In the genomic region with DNA sequence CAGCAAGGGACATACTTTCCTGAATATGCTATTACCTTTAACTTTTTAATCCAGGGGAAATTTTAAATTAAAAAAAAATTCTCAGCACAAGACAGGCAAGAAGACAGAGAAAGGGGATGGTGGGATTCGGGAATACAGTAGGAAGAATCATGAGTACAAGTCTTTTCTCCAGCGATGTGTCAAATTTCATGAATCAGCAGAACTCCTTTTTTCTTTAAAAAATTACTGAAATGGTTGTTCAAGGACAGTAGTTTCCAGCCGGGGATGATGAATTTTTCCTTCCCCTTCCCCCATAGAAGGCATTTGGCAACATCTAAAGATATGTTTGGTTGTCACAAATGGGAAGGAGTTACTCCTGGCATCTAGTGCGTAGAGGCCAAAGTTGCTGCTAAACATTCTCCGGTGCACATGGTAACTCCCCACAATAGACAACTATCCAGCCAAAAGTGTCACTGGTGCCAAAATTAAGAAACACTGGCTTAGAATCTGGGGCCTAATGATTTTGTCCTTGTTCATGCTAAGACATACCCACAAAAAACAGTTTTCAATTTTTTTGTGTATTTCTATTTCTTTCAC, we compare ENCODE assay signal across 35 cellular contexts.
"Had no signal": no experiment of that assay in that cellular context is flagged by ENCODE, and none has a peak within 500 bp of the region (broad histone marks: within the 10 kb centered on the region; RNA-seq: fewer than 3 reads in every experiment).

No MANE protein-coding gene starts in this region.

- H3K36me3 ChIP-seq: adrenal gland, brain microvascular endothelial cell, breast epithelium had no signal

- H3K27me3 Mint-ChIP-seq: activated B cell treated with CpG ODN at 0.5 μM for 24 hours; activated CD4-positive, alpha-beta memory T cell treated with anti-CD3 and anti-CD28 coated beads for 36 hours; activated CD4-positive, alpha-beta T cell treated with anti-CD3 and anti-CD28 coated beads, Interleukin-2, amount 10 ng/mL, durations not matched to agents 24 days and 14 days; activated CD8-positive, alpha-beta T cell treated with anti-CD3 and anti-CD28 coated beads for 36 hours; activated naive CD8-positive, alpha-beta T cell treated with anti-CD3 and anti-CD28 coated beads for 36 hours; activated T-helper 17 cell treated with anti-CD3 and anti-CD28 coated beads, Interleukin-2, amount 50 U/mL, for 72 hours; T-cell; T-helper 17 cell had no signal

- H3K27ac Mint-ChIP-seq: activated B cell treated with CpG ODN at 0.5 μM for 24 hours; activated CD4-positive, alpha-beta memory T cell treated with anti-CD3 and anti-CD28 coated beads for 36 hours; activated CD4-positive, alpha-beta T cell treated with anti-CD3 and anti-CD28 coated beads, Interleukin-2, amount 10 ng/mL, durations not matched to agents 24 days and 14 days; activated CD8-positive, alpha-beta T cell treated with anti-CD3 and anti-CD28 coated beads for 36 hours; activated naive CD4-positive, alpha-beta T cell treated with anti-CD3 and anti-CD28 coated beads for 36 hours; activated naive CD4-positive, alpha-beta T cell treated with anti-CD3 and anti-CD28 coated beads, Interleukin-2, amount 50 U/mL, for 72 hours; activated naive CD8-positive, alpha-beta T cell treated with anti-CD3 and anti-CD28 coated beads for 36 hours; activated T-cell treated with anti-CD3 and anti-CD28 coated beads, Interleukin-2, amount 50 U/mL, for 72 hours; activated T-helper 1 cell treated with anti-CD3 and anti-CD28 coated beads, Interleukin-12 subunit alpha, Interleukin-12 subunit beta, Interleukin-2, Interleukin-4 antibody, amounts not matched to agents 30 ng/mL and 10 ng/mL and 1 ng/mL, durations not matched to agents 14 hours and 24 hours and 36 hours; activated T-helper 17 cell treated with anti-CD3 and anti-CD28 coated beads, Interleukin-2, amount 50 U/mL, for 72 hours; T-cell; T-helper 17 cell had no signal

- H3K4me1 Mint-ChIP-seq: activated B cell treated with CpG ODN at 0.5 μM for 24 hours; activated CD4-positive, alpha-beta T cell treated with anti-CD3 and anti-CD28 coated beads, Interleukin-2, amount 10 ng/mL, durations not matched to agents 24 days and 14 days; activated naive CD8-positive, alpha-beta T cell treated with anti-CD3 and anti-CD28 coated beads for 36 hours; activated T-helper 17 cell treated with anti-CD3 and anti-CD28 coated beads, Interleukin-2, amount 50 U/mL, for 72 hours; T-cell; T-helper 17 cell had no signal

- FAIRE-seq: astrocyte, TTC549 had no signal

- H3K27ac ChIP-seq: adrenal gland, body of pancreas, brain microvascular endothelial cell, breast epithelium, VCaP had no signal

- H3K4me3 ChIP-seq: adrenal gland, body of pancreas, breast epithelium had no signal

- H3K4me3 Mint-ChIP-seq: activated B cell treated with CpG ODN at 0.5 μM for 24 hours; activated CD4-positive, alpha-beta memory T cell treated with anti-CD3 and anti-CD28 coated beads for 36 hours; activated CD4-positive, alpha-beta T cell treated with anti-CD3 and anti-CD28 coated beads, Interleukin-2, amount 10 ng/mL, durations not matched to agents 24 days and 14 days; activated CD8-positive, alpha-beta T cell treated with anti-CD3 and anti-CD28 coated beads for 36 hours; activated naive CD4-positive, alpha-beta T cell treated with anti-CD3 and anti-CD28 coated beads for 36 hours; activated naive CD8-positive, alpha-beta T cell treated with anti-CD3 and anti-CD28 coated beads for 36 hours; activated T-cell treated with anti-CD3 and anti-CD28 coated beads, Interleukin-2, amount 50 U/mL, for 4 hours; activated T-cell treated with anti-CD3 and anti-CD28 coated beads, Interleukin-2, amount 50 U/mL, for 72 hours; activated T-helper 1 cell treated with anti-CD3 and anti-CD28 coated beads, Interleukin-12 subunit alpha, Interleukin-12 subunit beta, Interleukin-2, Interleukin-4 antibody, amounts not matched to agents 30 ng/mL and 10 ng/mL and 1 ng/mL, durations not matched to agents 14 hours and 24 hours and 36 hours; activated T-helper 17 cell treated with anti-CD3 and anti-CD28 coated beads, Interleukin-2, amount 50 U/mL, for 72 hours; T-cell; T-helper 17 cell had no signal

- ATAC-seq: activated CD8-positive, alpha-beta T cell treated with anti-CD3 and anti-CD28 coated beads for 36 hours; activated naive CD4-positive, alpha-beta T cell treated with anti-CD3 and anti-CD28 coated beads, Interleukin-2, amount 50 U/mL, for 72 hours; activated T-cell treated with anti-CD3 and anti-CD28 coated beads, Interleukin-2, amount 50 U/mL, for 4 hours; activated T-cell treated with anti-CD3 and anti-CD28 coated beads, Interleukin-2, amount 50 U/mL, for 72 hours; activated T-helper 17 cell treated with anti-CD3 and anti-CD28 coated beads, Interleukin-2, amount 50 U/mL, for 72 hours; body of pancreas; T-cell; T-helper 17 cell had no signal

- DNase-seq: activated B cell treated with CpG ODN at 0.5 μM for 24 hours; activated CD4-positive, alpha-beta memory T cell treated with anti-CD3 and anti-CD28 coated beads for 36 hours; activated CD4-positive, alpha-beta T cell treated with anti-CD3 and anti-CD28 coated beads for 4 hours; activated CD4-positive, alpha-beta T cell treated with anti-CD3 and anti-CD28 coated beads, Interleukin-2, amount 10 ng/mL, durations not matched to agents 24 days and 14 days; activated CD4-positive, alpha-beta T cell treated with anti-CD3 and anti-CD28 coated beads, Interleukin-2, amount 50 U/mL, for 1 hour; activated CD4-positive, alpha-beta T cell treated with anti-CD3 and anti-CD28 coated beads, Interleukin-2, amount 50 U/mL, for 4 hours; activated CD4-positive, CD25-positive, alpha-beta regulatory T cell treated with anti-CD3 and anti-CD28 coated beads, Interleukin-2, amount 50 U/mL, for 72 hours; activated CD8-positive, alpha-beta memory T cell treated with anti-CD3 and anti-CD28 coated beads, Interleukin-2, amount 50 U/mL, for 4 hours; activated CD8-positive, alpha-beta T cell treated with anti-CD3 and anti-CD28 coated beads for 36 hours; activated effector memory CD4-positive, alpha-beta T cell treated with anti-CD3 and anti-CD28 coated beads, Interleukin-2, amount 50 U/mL, for 16 hours; activated gamma-delta T cell treated with Interleukin-2 at 50 U/mL for 16 hours; activated naive CD4-positive, alpha-beta T cell; activated naive CD4-positive, alpha-beta T cell treated with anti-CD3 and anti-CD28 coated beads for 36 hours; activated naive CD4-positive, alpha-beta T cell treated with anti-CD3 and anti-CD28 coated beads, Interleukin-2, amount 50 U/mL, for 16 hours; activated naive CD8-positive, alpha-beta T cell treated with anti-CD3 and anti-CD28 coated beads for 36 hours; activated T-cell treated with anti-CD3 and anti-CD28 coated beads for 4 hours; activated T-cell treated with anti-CD3 and anti-CD28 coated beads, Interleukin-2, amount 50 U/mL, for 1 hour; activated T-cell treated with anti-CD3 and anti-CD28 coated beads, Interleukin-2, amount 50 U/mL, for 4 hours; activated T-cell treated with anti-CD3 and anti-CD28 coated beads, Interleukin-2, amount 50 U/mL, for 72 hours; adrenal gland; amniotic stem cell; aorta; body of pancreas; brain microvascular endothelial cell; central memory CD4-positive, alpha-beta T cell; T-cell; T-helper 17 cell; T-helper 9 cell had no signal

- H3K36me3 Mint-ChIP-seq: activated CD4-positive, alpha-beta memory T cell treated with anti-CD3 and anti-CD28 coated beads for 36 hours; activated naive CD4-positive, alpha-beta T cell treated with anti-CD3 and anti-CD28 coated beads, Interleukin-2, amount 50 U/mL, for 72 hours; activated naive CD8-positive, alpha-beta T cell treated with anti-CD3 and anti-CD28 coated beads for 36 hours; T-cell had no signal

- H3K9me3 ChIP-seq: adrenal gland, body of pancreas, breast epithelium had no signal

- H3K27me3 ChIP-seq: adrenal gland, body of pancreas, brain microvascular endothelial cell, breast epithelium had no signal

- H3K9me3 Mint-ChIP-seq: activated CD4-positive, alpha-beta memory T cell treated with anti-CD3 and anti-CD28 coated beads for 36 hours had no signal

- H3K4me1 ChIP-seq: adrenal gland, body of pancreas, breast epithelium had no signal
